In the genomic region with DNA sequence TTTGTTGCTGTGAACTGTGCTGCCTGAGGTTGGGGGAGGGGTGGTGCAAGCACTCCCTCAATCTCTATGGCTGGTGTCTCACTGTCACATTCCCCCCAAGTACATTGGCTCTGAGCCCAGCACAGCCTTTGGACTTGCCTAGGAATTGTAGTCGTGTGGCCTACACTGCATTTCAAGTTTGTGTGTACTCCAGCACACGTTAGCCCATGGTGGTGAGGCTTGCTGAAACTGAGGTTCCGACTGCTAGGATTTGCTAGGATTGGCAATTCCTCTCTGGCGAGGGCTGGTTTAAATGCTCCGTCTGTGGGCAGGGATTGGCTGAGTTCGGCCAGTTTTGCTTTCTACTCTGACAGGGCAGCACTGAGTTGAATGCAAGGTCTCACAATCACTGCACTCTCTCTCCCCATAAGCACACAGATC, we compare ENCODE assay signal across 15 cellular contexts.
DNase-seq lines count a peak whose midpoint lies in the region; ATAC-seq and TF ChIP-seq lines count a peak whose summit lies in the region.
"Had no signal": no experiment of that assay in that cellular context is flagged by ENCODE, and none has a peak within 500 bp of the region (broad histone marks: within the 10 kb centered on the region; RNA-seq: fewer than 3 reads in every experiment).

No MANE protein-coding gene starts in this region.

- H3K9ac ChIP-seq in endocrine pancreas (ENCODE audit: control insufficient read depth, insufficient read depth, low read length) = no peak overlapping the region

- no peak for TF ChIP-seq CTCF in hepatocyte (IDR thresholded peaks at IDR 0.05; ENCODE audit: poor library complexity)
- no peak for TF ChIP-seq CTCF in ovary (IDR thresholded peaks at IDR 0.05)

- WGBS in hepatocyte (ENCODE audit: low lambda C conversion rate, missing lambda C conversion rate) = 74% methylated on average over 6 of the region's 6 CpGs
- WGBS in ovary, 3 donors = 59 to 73% (median 65%) methylated on average over 6 of the region's 6 CpGs

- no peaks in the 10 kb centered on the region for H3K9me2 ChIP-seq in hepatocyte (replicated peaks; ENCODE audit: insufficient read depth)

- H3K4me2 ChIP-seq in hepatocyte = no peak overlapping the region

- H3K27me3 ChIP-seq in endocrine pancreas (ENCODE audit: control insufficient read depth, insufficient read depth, low read length) = no peaks in the 10 kb centered on the region
- no peaks in the 10 kb centered on the region for H3K27me3 ChIP-seq in hepatocyte
- H3K27me3 ChIP-seq in ovary = no peaks in the 10 kb centered on the region
- H3K27me3 ChIP-seq: tibial artery had no signal

- H3K9me3 ChIP-seq in endocrine pancreas (ENCODE audit: control insufficient read depth, low read length) (no peaks in the 10 kb centered on the region), hepatocyte (ENCODE audit: low read depth) (no peaks in the 10 kb centered on the region), ovary (no peaks in the 10 kb centered on the region)
- H3K9me3 ChIP-seq: tibial artery had no signal

- no peak for ATAC-seq in HG03097 (IDR thresholded peaks at IDR 0.05; ENCODE audit: low FRiP score, unreplicated experiment)
- ATAC-seq in HG03571 (IDR thresholded peaks at IDR 0.05; ENCODE audit: unreplicated experiment) = no peak
- ATAC-seq: GM12878, K562 had no signal

- no peak for TF ChIP-seq POLR2A in ovary (IDR thresholded peaks at IDR 0.05)

- DNase-seq in NCI-H2227 (lab: John Stamatoyannopoulos, UW; ENCODE audit: unreplicated experiment) (peak; percentile 15), hepatocyte (ENCODE audit: low spot score) (peak; percentile 23), putamen (ENCODE audit: low spot score) (peak; percentile 5), ovary (no peak), kidney glomerular epithelial cell (lab: John Stamatoyannopoulos, UW) (no peak)
- DNase-seq: activated naive CD4-positive, alpha-beta T cell; NCI-H2171; tibial artery had no signal

- H3K4me1 ChIP-seq in endocrine pancreas (ENCODE audit: control insufficient read depth, insufficient read depth, low read length) (peaks cover 14% of the 10 kb centered on the region), hepatocyte (ENCODE audit: insufficient read depth) (no peaks in the 10 kb centered on the region), ovary (ENCODE audit: insufficient read depth) (no peaks in the 10 kb centered on the region)
- H3K4me1 ChIP-seq: tibial artery had no signal

- H3K4me3 ChIP-seq in endocrine pancreas (ENCODE audit: control insufficient read depth, insufficient read depth, low read length) (peak overlapping the region; percentile 20), hepatocyte (no peak overlapping the region), ovary (no peak overlapping the region)
- H3K4me3 ChIP-seq: GM12878, K562, tibial artery had no signal

- no peaks in the 10 kb centered on the region for H3K79me2 ChIP-seq in hepatocyte

- TF ChIP-seq EP300 in ovary (IDR thresholded peaks at IDR 0.05) = no peak

- H3K36me3 ChIP-seq in endocrine pancreas (ENCODE audit: control insufficient read depth, insufficient read depth, low read length) (no peaks in the 10 kb centered on the region), hepatocyte (replicated peaks; ENCODE audit: insufficient read depth, low read depth) (no peaks in the 10 kb centered on the region), ovary (no peaks in the 10 kb centered on the region)
- H3K36me3 ChIP-seq: tibial artery had no signal

- intact Hi-C loops in ovary (cut with DNase I) = no loop called here

- H3K27ac ChIP-seq in hepatocyte = no peak overlapping the region
- no peak overlapping the region for H3K27ac ChIP-seq in ovary
- H3K27ac ChIP-seq: HL-60, RWPE1, tibial artery had no signal

- no peaks in the 10 kb centered on the region for H4K20me1 ChIP-seq in hepatocyte (ENCODE audit: insufficient read depth, poor library complexity, severe bottlenecking)

- H2AFZ ChIP-seq in hepatocyte = no peak overlapping the region

Comparison
In these comparisons a context has a peak if more than half of its experiments do, and no peak if none do; other contexts are left out.
1. DNase-seq: peak in NCI-H2227 (single experiment), hepatocyte (single experiment) and putamen (single experiment); none in ovary (0 of 5) and kidney glomerular epithelial cell (single experiment).